In genomic region chr11:71750908-71751307, GRCh38 we compare ENCODE assay signal across 6 cellular contexts.
DNase-seq lines count a peak whose midpoint lies in the region; ATAC-seq and TF ChIP-seq lines count a peak whose summit lies in the region.
"Not testable (repeated sequence)": the region's sequence is repeated elsewhere in the genome, so short reads cannot be mapped to it uniquely, and the experiment has no call there.

No MANE protein-coding gene starts in this region.

- peak in 1 of 2 experiments; percentile 18; a peak in 1 of 4 replicates for TF ChIP-seq CTCF in GM23338 (conservative IDR thresholded peaks at IDR 0.05; ENCODE audit: low read depth in 2 of 2)
- peak; percentile 26 for TF ChIP-seq CTCF in VCaP (conservative IDR thresholded peaks at IDR 0.05)
- TF ChIP-seq CTCF in endothelial cell (IDR thresholded peaks at IDR 0.05; ENCODE audit: unreplicated experiment): peak; percentile 23
- TF ChIP-seq CTCF in neural crest cell (conservative IDR thresholded peaks at IDR 0.05): peak; percentile 34
- not testable (repeated sequence) for TF ChIP-seq CTCF in smooth muscle cell (IDR thresholded peaks at IDR 0.05; ENCODE audit: borderline replicate concordance, insufficient read depth, poor library complexity, severe bottlenecking)

- H3K9ac ChIP-seq in smooth muscle cell (ENCODE audit: low read depth): not testable (repeated sequence)

- 51% methylated on average over 11 of the region's 11 CpGs for WGBS in smooth muscle cell (ENCODE audit: low lambda C conversion rate)

- H3K4me3 ChIP-seq in GM23338, smooth muscle cell: not testable (repeated sequence)

- H3K36me3 Mint-ChIP-seq in GM23338 (ENCODE audit: low read depth); endothelial cell (ENCODE audit: low read depth, unreplicated experiment); neural crest cell (ENCODE audit: low read depth): not testable (repeated sequence)

- not testable (repeated sequence) for H3K9me2 ChIP-seq in GM23338 (ENCODE audit: insufficient read depth)

- H3K79me2 ChIP-seq in GM23338 (replicated peaks; ENCODE audit: insufficient read depth); smooth muscle cell (ENCODE audit: low read depth): not testable (repeated sequence)

- H2AFZ ChIP-seq in GM23338: peak overlapping the region; percentile 10; the same call in 1 of the 2 replicates
- not testable (repeated sequence) for H2AFZ ChIP-seq in smooth muscle cell (ENCODE audit: low read depth)

- not testable (repeated sequence) for H3K36me3 ChIP-seq in GM23338 (ENCODE audit: insufficient read depth); smooth muscle cell (ENCODE audit: low read depth)

- not testable (repeated sequence) for H3F3A ChIP-seq in GM23338 (replicated peaks; ENCODE audit: low read depth); smooth muscle cell (ENCODE audit: low read depth)

- H3K4me3 Mint-ChIP-seq in GM23338; endothelial cell (ENCODE audit: unreplicated experiment); neural crest cell: not testable (repeated sequence)

- not testable (repeated sequence) for H3K27ac Mint-ChIP-seq in GM23338; endothelial cell (ENCODE audit: unreplicated experiment); neural crest cell (ENCODE audit: unreplicated experiment)

- H3K27ac ChIP-seq in GM23338 (ENCODE audit: low read depth); smooth muscle cell (ENCODE audit: low read depth): not testable (repeated sequence)
- peak overlapping the region; percentile 13; the same call in 1 of the 2 replicates for H3K27ac ChIP-seq in VCaP

- not testable (repeated sequence) for H3K9me3 ChIP-seq in smooth muscle cell (replicated peaks; ENCODE audit: low read depth)

- H3K27me3 ChIP-seq in GM23338 (ENCODE audit: insufficient read depth); smooth muscle cell (ENCODE audit: low read depth): not testable (repeated sequence)

- not testable (repeated sequence) for H4K20me1 ChIP-seq in GM23338 (replicated peaks; ENCODE audit: insufficient read depth); smooth muscle cell (ENCODE audit: low read depth)

- not testable (repeated sequence) for H3K27me3 Mint-ChIP-seq in GM23338 (ENCODE audit: insufficient read depth, low read depth, poor library complexity); endothelial cell (ENCODE audit: unreplicated experiment)
- peaks cover 37% of the 10 kb centered on the region for H3K27me3 Mint-ChIP-seq in neural crest cell (ENCODE audit: low read depth)

- not testable (repeated sequence) for ATAC-seq in GM23338

- peaks cover 39% of the 10 kb centered on the region for H3K4me1 Mint-ChIP-seq in GM23338
- H3K4me1 Mint-ChIP-seq in endothelial cell (ENCODE audit: unreplicated experiment): peaks cover 15% of the 10 kb centered on the region
- peaks cover 10% of the 10 kb centered on the region for H3K4me1 Mint-ChIP-seq in neural crest cell

- H3K4me1 ChIP-seq in GM23338 (ENCODE audit: insufficient read depth): peaks cover 12% of the 10 kb centered on the region; the same call in 1 of the 2 replicates
- not testable (repeated sequence) for H3K4me1 ChIP-seq in smooth muscle cell (ENCODE audit: low read depth)

- DNase-seq in GM23338 (ENCODE audit: low spot score): peak; percentile 24
- DNase-seq in endothelial cell (ENCODE audit: low spot score); neural crest cell (ENCODE audit: low read depth, low spot score); smooth muscle cell (lab: John Stamatoyannopoulos, UW; ENCODE audit: unreplicated experiment): not testable (repeated sequence)
- peak; percentile 12 for DNase-seq in left kidney (ENCODE audit: low read depth, low spot score)

- H3K9me3 Mint-ChIP-seq in GM23338; endothelial cell (ENCODE audit: unreplicated experiment); neural crest cell: not testable (repeated sequence)

- H3K4me2 ChIP-seq in GM23338: peak overlapping the region; percentile 48; the same call in 1 of the 2 replicates
- H3K4me2 ChIP-seq in smooth muscle cell: peak overlapping the region; percentile 26
